Comparison of ENCODE assay signal across 15 cellular contexts in the genomic region with DNA sequence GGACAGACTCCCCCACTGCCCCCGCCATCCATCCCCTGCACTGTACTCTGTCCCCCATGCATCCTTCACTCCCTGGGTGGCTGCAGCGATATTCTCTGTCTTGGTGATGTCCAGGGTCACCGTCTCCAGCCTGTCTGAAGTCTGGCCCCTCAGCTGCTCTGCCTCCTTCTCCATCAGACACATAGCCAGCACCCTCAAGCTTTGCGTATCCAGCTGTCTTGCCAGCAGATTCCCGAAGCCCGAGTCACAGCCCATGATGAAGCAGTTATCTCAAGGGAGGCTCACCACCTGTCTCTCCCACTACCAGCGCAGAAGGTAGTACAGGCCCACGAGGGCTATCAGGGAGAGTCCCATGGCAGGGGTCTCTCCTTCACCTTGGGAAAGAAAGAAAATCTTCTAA.
DNase-seq lines count a peak whose midpoint lies in the region; ATAC-seq and TF ChIP-seq lines count a peak whose summit lies in the region.
"Had no signal": no experiment of that assay in that cellular context is flagged by ENCODE, and none has a peak within 500 bp of the region (broad histone marks: within the 10 kb centered on the region; RNA-seq: fewer than 3 reads in every experiment).

No MANE protein-coding gene starts in this region.

- no peaks in the 10 kb centered on the region for H3K9me2 ChIP-seq in GM23248 (ENCODE audit: insufficient read depth)

- no peak overlapping the region for H2AFZ ChIP-seq in GM23248
- H2AFZ ChIP-seq: parathyroid adenoma had no signal

- H3K4me2 ChIP-seq in GM23248 (ENCODE audit: unreplicated experiment), result no peak overlapping the region

- no peak overlapping the region for H3K27ac ChIP-seq in GM23248
- H3K27ac ChIP-seq: body of pancreas, parathyroid adenoma had no signal

- H3K4me3 ChIP-seq in GM23248 (no peak overlapping the region), fibroblast of villous mesenchyme (ENCODE audit: low read depth, low read length) (no peak overlapping the region), skeletal muscle cell (ENCODE audit: low read depth, low read length) (no peak overlapping the region)
- H3K4me3 ChIP-seq: body of pancreas had no signal

- ATAC-seq in GM18870 (IDR thresholded peaks at IDR 0.05; ENCODE audit: unreplicated experiment) (no peak), HG03457 (IDR thresholded peaks at IDR 0.05; ENCODE audit: unreplicated experiment) (no peak)
- ATAC-seq: body of pancreas, SK-N-SH treated with all-trans-retinoic acid at 6 μM for 48 hours had no signal

- peaks cover 13% of the 10 kb centered on the region for H3K4me1 ChIP-seq in GM23248 (ENCODE audit: insufficient read depth)
- H3K4me1 ChIP-seq: body of pancreas, parathyroid adenoma had no signal

- H3F3A ChIP-seq in GM23248 (ENCODE audit: insufficient read depth), result peaks cover 10% of the 10 kb centered on the region; the same call in 1 of the 2 replicates

- no peak overlapping the region for H3K9ac ChIP-seq in GM23248
- H3K9ac ChIP-seq: parathyroid adenoma had no signal

- whole genome bisulfite sequencing in GM23248 (ENCODE audit: low coverage in 1 of 2, low lambda C conversion rate in 2 of 2, missing lambda C conversion rate in 2 of 2), 2 experiments, result 63 to 67% methylated on average over 8 of the region's 8 CpGs

- no peaks in the 10 kb centered on the region for H3K27me3 ChIP-seq in GM23248 (replicated peaks; ENCODE audit: insufficient read depth)
- H3K27me3 ChIP-seq: body of pancreas had no signal

- peak; percentile 10 for DNase-seq in GM23248
- peak; percentile 9 for DNase-seq in RKO (ENCODE audit: low spot score)
- peak; percentile 40 for DNase-seq in fibroblast of villous mesenchyme (ENCODE audit: low read depth)
- DNase-seq in skeletal muscle cell (ENCODE audit: low read depth), result peak; percentile 40
- no peak for DNase-seq in GOT3 (lab: John Stamatoyannopoulos, UW)
- DNase-seq: activated CD4-positive, alpha-beta T cell treated with anti-CD3 and anti-CD28 coated beads, Interleukin-2, amount 50 U/mL, for 4 hours; body of pancreas; DND-41; effector memory CD4-positive, alpha-beta T cell; foreskin melanocyte; substantia nigra had no signal

- in situ Hi-C loops in GM23248 (cut with MboI), result no loop called here

- H3K36me3 ChIP-seq in GM23248 (ENCODE audit: low read depth), result no peaks in the 10 kb centered on the region

- TF ChIP-seq CTCF in fibroblast of villous mesenchyme (IDR thresholded peaks at IDR 0.05; ENCODE audit: insufficient read depth, low read depth, low read length), result no peak

- no peaks in the 10 kb centered on the region for H3K9me3 ChIP-seq in GM23248 (ENCODE audit: low read depth)
- H3K9me3 ChIP-seq: body of pancreas had no signal

- H4K20me1 ChIP-seq in GM23248 (ENCODE audit: insufficient read depth), result no peaks in the 10 kb centered on the region

- H3K79me2 ChIP-seq in GM23248 (ENCODE audit: insufficient read depth), result no peaks in the 10 kb centered on the region
- H3K79me2 ChIP-seq: parathyroid adenoma had no signal
